Comparison of ENCODE assay signal across 30 cellular contexts in genomic region chr9:82989949-82990348, GRCh38.
"Had no signal": no experiment of that assay in that cellular context is flagged by ENCODE, and none has a peak within 500 bp of the region (broad histone marks: within the 10 kb centered on the region; RNA-seq: fewer than 3 reads in every experiment).

No MANE protein-coding gene starts in this region.

- H3K27ac ChIP-seq: adrenal gland, Peyer's patch, SJSA1 had no signal

- H3K4me3 ChIP-seq: adrenal gland, Peyer's patch, SJSA1 had no signal

- H3K36me3 ChIP-seq: adrenal gland, Peyer's patch, SJSA1 had no signal

- H3K4me1 ChIP-seq: adrenal gland, SJSA1 had no signal

- H3K9me3 ChIP-seq: adrenal gland, Peyer's patch, SJSA1 had no signal

- DNase-seq: activated CD4-positive, alpha-beta T cell treated with anti-CD3 and anti-CD28 coated beads, Interleukin-2, amount 10 ng/mL, durations not matched to agents 24 days and 14 days; activated CD4-positive, alpha-beta T cell treated with anti-CD3 and anti-CD28 coated beads, Interleukin-2, amount 50 U/mL, for 4 hours; activated CD8-positive, alpha-beta T cell treated with anti-CD3 and anti-CD28 coated beads for 36 hours; activated effector memory CD4-positive, alpha-beta T cell treated with anti-CD3 and anti-CD28 coated beads, Interleukin-2, amount 50 U/mL, for 16 hours; activated naive CD4-positive, alpha-beta T cell; activated naive CD4-positive, alpha-beta T cell treated with anti-CD3 and anti-CD28 coated beads, Interleukin-2, amount 50 U/mL, for 16 hours; activated naive CD8-positive, alpha-beta T cell treated with anti-CD3 and anti-CD28 coated beads for 36 hours; activated T-cell treated with anti-CD3 and anti-CD28 coated beads, Interleukin-2, amount 50 U/mL, for 1 hour; activated T-cell treated with anti-CD3 and anti-CD28 coated beads, Interleukin-2, amount 50 U/mL, for 72 hours; adrenal gland; anterior cingulate cortex; caudate nucleus; cerebellar nuclear complex; NCI-H1048; NCI-H1105 treated with DMSO at 0.1 percent for 48 hours; NCI-H1436; NCI-H1694; NCI-H1930; NCI-H2081 treated with DMSO at 0.1 percent for 48 hours; NCI-H226; NCI-H446 treated with DMSO at 0.1 percent for 48 hours; NCI-H524; NCI-H69; NCI-H82; Peyer's patch; RPMI8226; SHP77 treated with DMSO at 0.1 percent for 48 hours; SW 1271 had no signal

- ATAC-seq: activated CD8-positive, alpha-beta T cell treated with anti-CD3 and anti-CD28 coated beads for 36 hours; activated T-cell treated with anti-CD3 and anti-CD28 coated beads, Interleukin-2, amount 50 U/mL, for 72 hours; activated T-helper 17 cell treated with anti-CD3 and anti-CD28 coated beads, Interleukin-2, amount 50 U/mL, for 72 hours had no signal

- H3K27me3 ChIP-seq: adrenal gland, Peyer's patch, SJSA1 had no signal
